ENCODE assay signal across 12 cellular contexts in genomic region chr9:88258012-88258411, GRCh38.
A peak's percentile ranks its signal among the peaks of the same experiment; 100 is the strongest.
DNase-seq lines count a peak whose midpoint lies in the region; ATAC-seq, FAIRE-seq and TF ChIP-seq lines count a peak whose summit lies in the region.
"Had no signal": no experiment of that assay in that cellular context is flagged by ENCODE, and none has a peak within 500 bp of the region (broad histone marks: within the 10 kb centered on the region; RNA-seq: fewer than 3 reads in every experiment).

No MANE protein-coding gene starts in this region.

- H3K4me2 ChIP-seq in K562 (ENCODE audit: insufficient read depth, low read length): no peak overlapping the region

- no peak for ATAC-seq in K562
- ATAC-seq in right cardiac atrium: peak; percentile 87 to 89
- no peak for ATAC-seq in GM21737 (IDR thresholded peaks at IDR 0.05; ENCODE audit: unreplicated experiment)

- intact Hi-C loops in K562 (cut with micrococcal nuclease) (no loop called here), right cardiac atrium (cut with DNase I) (no loop called here), esophagus squamous epithelium (cut with DNase I) (no loop called here)

- TF ChIP-seq CTCF in K562 (IDR thresholded peaks at IDR 0.05 in 2 of 3, conservative IDR thresholded peaks at IDR 0.05 in 1 of 3; ENCODE audit: insufficient read depth in 2 of 3, low read depth in 1 of 3, low read length in 3 of 3) (no peak), GM13976 (IDR thresholded peaks at IDR 0.05; ENCODE audit: borderline replicate concordance, control extremely low read depth, extremely low read depth, insufficient read depth, missing control alignments) (no peak), esophagus squamous epithelium (IDR thresholded peaks at IDR 0.05) (no peak)

- no peak for TF ChIP-seq EP300 in K562 (IDR thresholded peaks at IDR 0.05; ENCODE audit: low read length)

- no peaks in the 10 kb centered on the region for H3K79me2 ChIP-seq in K562 (ENCODE audit: control insufficient read depth, insufficient read depth, low read length)

- DNase-seq in GM04503 (ENCODE audit: low read depth) (peak; percentile 61), K562 (ENCODE audit: extremely low read depth in 1 of 4, low spot score in 3 of 4) (no peak), right cardiac atrium (peak; percentile 36 to 80 (median 76)), pulmonary artery endothelial cell (ENCODE audit: low read depth, low spot score) (peak; percentile 41), GM13976 (ENCODE audit: low spot score) (no peak), esophagus squamous epithelium (lab: John Stamatoyannopoulos, UW) (no peak)
- DNase-seq in stimulated activated CD4-positive, alpha-beta T cell treated with anti-CD3 and anti-CD28 coated beads, Interleukin-12 subunit alpha, Interleukin-12 subunit beta, amount 100 ng/mL, for 4 hours: no peak
- DNase-seq: activated CD8-positive, alpha-beta memory T cell treated with anti-CD3 and anti-CD28 coated beads, Interleukin-2, amount 50 U/mL, for 48 hours; naive B cell; NCI-H1417 treated with DMSO at 0.1 percent for 48 hours had no signal

- no peak overlapping the region for H2AFZ ChIP-seq in K562 (ENCODE audit: low read depth, low read length)

- H3K9ac ChIP-seq in K562 (ENCODE audit: insufficient read depth in 1 of 2, low read depth in 2 of 2, low read length in 2 of 2): no peak overlapping the region

- no peaks in the 10 kb centered on the region for H3K9me1 ChIP-seq in K562 (ENCODE audit: control insufficient read depth, insufficient read depth, low read length)

- POLR2A ChIA-PET in K562 (lab: Yijun Ruan, JAX): interaction anchor here (0.7 kb wide), 1 partner anchor 126 kb away, joined by 4 read pairs; no protein-coding TSS in a partner anchor

- H3K36me3 ChIP-seq in K562 (ENCODE audit: control insufficient read depth, insufficient read depth, low read length): no peaks in the 10 kb centered on the region
- H3K36me3 ChIP-seq in esophagus squamous epithelium: no peaks in the 10 kb centered on the region

- H3K9me3 ChIP-seq in K562 (replicated peaks; ENCODE audit: control insufficient read depth, insufficient read depth, low read depth, low read length) (no peaks in the 10 kb centered on the region), right cardiac atrium (ENCODE audit: control insufficient read depth, low read length) (no peaks in the 10 kb centered on the region), esophagus squamous epithelium (no peaks in the 10 kb centered on the region)

- in situ Hi-C loops in K562 (cut with MboI) (no loop called here), GM13976 (cut with MboI; ENCODE audit: low sequenced_read_pairs, unreplicated experiment) (no loop called here)

- no peak for TF ChIP-seq POLR2A in K562 (conservative IDR thresholded peaks at IDR 0.05)
- no peak for TF ChIP-seq POLR2A in esophagus squamous epithelium (IDR thresholded peaks at IDR 0.05)

- H3K27ac ChIP-seq in K562 (ENCODE audit: extremely low read depth, low read depth, low read length): no peak overlapping the region
- H3K27ac ChIP-seq in right cardiac atrium (ENCODE audit: low read length): peak overlapping the region; percentile 17
- no peak overlapping the region for H3K27ac ChIP-seq in esophagus squamous epithelium
- H3K27ac ChIP-seq: dorsolateral prefrontal cortex had no signal

- H3K27me3 ChIP-seq in K562 (ENCODE audit: control insufficient read depth in 2 of 2, insufficient read depth in 2 of 2, low read length in 2 of 2): peaks cover 0 to 14% of the 10 kb centered on the region in 2 experiments; a peak in 2 of 5 replicates
- H3K27me3 ChIP-seq in right cardiac atrium (ENCODE audit: control insufficient read depth, insufficient read depth): no peaks in the 10 kb centered on the region
- H3K27me3 ChIP-seq in esophagus squamous epithelium: no peaks in the 10 kb centered on the region
- H3K27me3 ChIP-seq: dorsolateral prefrontal cortex had no signal

- WGBS in K562 (ENCODE audit: insufficient coverage, low coverage, missing lambda C conversion rate): 0% methylated on average over 2 of the region's 2 CpGs
- 17% methylated on average over 2 of the region's 2 CpGs for WGBS in right cardiac atrium
- WGBS in esophagus squamous epithelium, 2 donors: 13 to 36% methylated on average over 2 of the region's 2 CpGs

- no TSS peak for BruUV-seq in K562 (replicated peaks; lab: Mats Ljungman, UMichigan)

- H3K4me1 ChIP-seq in K562 (replicated peaks in 1 of 2; ENCODE audit: control insufficient read depth in 2 of 2, insufficient read depth in 2 of 2, low read length in 2 of 2): no peaks in the 10 kb centered on the region
- peaks cover 2% of the 10 kb centered on the region for H3K4me1 ChIP-seq in right cardiac atrium (ENCODE audit: control insufficient read depth, insufficient read depth, low read length)
- peaks cover 0 to 11% (median 3%) of the 10 kb centered on the region in 3 donors for H3K4me1 ChIP-seq in esophagus squamous epithelium

- no peaks in the 10 kb centered on the region for H4K20me1 ChIP-seq in K562 (replicated peaks; ENCODE audit: control insufficient read depth, insufficient read depth, low read length)

- H3K4me3 ChIP-seq in K562 (no peak overlapping the region), right cardiac atrium (ENCODE audit: low read length) (no peak overlapping the region), esophagus squamous epithelium (no peak overlapping the region)

- CTCF ChIA-PET in K562 (lab: Yijun Ruan, JAX; ENCODE audit: low intra/inter-chr PET ratio): no interaction called here

- TF ChIP-seq RAD21 in K562 (CRISPR knock-in tag; conservative IDR thresholded peaks at IDR 0.05 in 1 of 2, IDR thresholded peaks at IDR 0.05 in 1 of 2): no peak

- no peak for FAIRE-seq in K562 (lab: Jason Lieb, UNC)

TF ChIP-seq in K562, 482 proteins besides CTCF, POLR2A, EP300 and RAD21 (continues in another document):
- no peak for TF ChIP-seq ZNF121 (CRISPR knock-in tag; conservative IDR thresholded peaks at IDR 0.05)
- no peak for TF ChIP-seq NFATC3 (IDR thresholded peaks at IDR 0.05)
- no peak for TF ChIP-seq RNF219 (CRISPR knock-in tag; IDR thresholded peaks at IDR 0.05)
- TF ChIP-seq ZFPM2 (CRISPR knock-in tag; IDR thresholded peaks at IDR 0.05): no peak
- no peak for TF ChIP-seq ZNF609 (CRISPR knock-in tag; IDR thresholded peaks at IDR 0.05; ENCODE audit: borderline replicate concordance)
- TF ChIP-seq C11orf30 (IDR thresholded peaks at IDR 0.05; ENCODE audit: low read depth): peak; percentile 15; the same call in 1 of the 2 replicates
- TF ChIP-seq MAFG (tag; conservative IDR thresholded peaks at IDR 0.05): 0 out of 2 replicates have a peak, but pooled peaks have one; percentile 38
- TF ChIP-seq YBX1 (IDR thresholded peaks at IDR 0.05): no peak
- no peak for TF ChIP-seq STAG1 (CRISPR knock-in tag; IDR thresholded peaks at IDR 0.05; ENCODE audit: borderline replicate concordance)
- no peak for TF ChIP-seq POLR3G (IDR thresholded peaks at IDR 0.05; ENCODE audit: extremely low read depth, insufficient read length, insufficient replicate concordance)

Comparison
In these comparisons a context has a peak if more than half of its experiments do, and no peak if none do; other contexts are left out.
1. DNase-seq: peak in GM04503 (single experiment), right cardiac atrium (3 of 3) and pulmonary artery endothelial cell (single experiment); none in K562 (0 of 4), stimulated activated CD4-positive, alpha-beta T cell treated with anti-CD3 and anti-CD28 coated beads, Interleukin-12 subunit alpha, Interleukin-12 subunit beta, amount 100 ng/mL, for 4 hours (single experiment), GM13976 (single experiment) and esophagus squamous epithelium (single experiment).
2. ATAC-seq: peak in right cardiac atrium (2 of 2); none in K562 (single experiment) and GM21737 (single experiment).